In genomic region chr3:48599509-48600285, GRCh38 we compare ENCODE assay signal across 16 cellular contexts. TPM values are rescaled to one million over a fixed set of nuclear protein-coding genes. Genes with fewer than 3 reads are reported as not detected.
A peak's percentile ranks its signal among the peaks of the same experiment; 100 is the strongest.
DNase-seq lines count a peak whose midpoint lies in the region; ATAC-seq and TF ChIP-seq lines count a peak whose summit lies in the region.
"Had no signal": no experiment of that assay in that cellular context is flagged by ENCODE, and none has a peak within 500 bp of the region (broad histone marks: within the 10 kb centered on the region; RNA-seq: fewer than 3 reads in every experiment).

No MANE protein-coding gene starts in this region.

- H4K12ac ChIP-seq in trophoblast cell (ENCODE audit: low read depth, low read length): no peak overlapping the region

- peaks cover 36% of the 10 kb centered on the region for H3K79me1 ChIP-seq in trophoblast cell (ENCODE audit: low read length)

- H3K4me2 ChIP-seq in trophoblast cell (ENCODE audit: low read length): no peak overlapping the region

- H3K9me3 ChIP-seq in esophagus squamous epithelium (no peaks in the 10 kb centered on the region), trophoblast cell (ENCODE audit: insufficient read depth, low read depth, low read length) (no peaks in the 10 kb centered on the region), vagina (no peaks in the 10 kb centered on the region)

- no peak overlapping the region for H3K4me3 ChIP-seq in esophagus squamous epithelium
- H3K4me3 ChIP-seq in trophoblast cell (ENCODE audit: low read depth, low read length): no peak overlapping the region
- no peak overlapping the region for H3K4me3 ChIP-seq in vagina
- H3K4me3 ChIP-seq: PC-9 had no signal

- ATAC-seq in Right ventricle myocardium inferior: no peak
- ATAC-seq in left cardiac atrium: no peak
- ATAC-seq in GM21825 (IDR thresholded peaks at IDR 0.05; ENCODE audit: unreplicated experiment): no peak
- no peak for ATAC-seq in HG03378 (IDR thresholded peaks at IDR 0.05; ENCODE audit: unreplicated experiment)
- ATAC-seq: activated T-cell treated with anti-CD3 and anti-CD28 coated beads, Interleukin-2, amount 50 U/mL, for 4 hours had no signal

- H2AK5ac ChIP-seq in trophoblast cell (ENCODE audit: low read length): no peak overlapping the region

- H2BK5ac ChIP-seq in trophoblast cell (ENCODE audit: low read depth, low read length, poor library complexity): peak overlapping the region; percentile 32

- peak overlapping the region; percentile 4 for H3K14ac ChIP-seq in trophoblast cell (ENCODE audit: low read length)

- peak overlapping the region; percentile 78 for H4K91ac ChIP-seq in trophoblast cell (ENCODE audit: low read depth, low read length)

- DNase-seq in Right ventricle myocardium inferior (ENCODE audit: missing footprints) (peak; percentile 53), left cardiac atrium (no peak), esophagus squamous epithelium (lab: John Stamatoyannopoulos, UW) (no peak), trophoblast cell (no peak), vagina (ENCODE audit: extremely low spot score in 2 of 2) (no peak), SHP77 (lab: John Stamatoyannopoulos, UW) (no peak)
- DNase-seq: activated CD4-positive, alpha-beta T cell treated with anti-CD3 and anti-CD28 coated beads, Interleukin-2, amount 10 ng/mL, durations not matched to agents 7 days and 5 days; activated T-cell treated with anti-CD3 and anti-CD28 coated beads, Interleukin-2, amount 50 U/mL, for 4 hours; NCI-H187 treated with DMSO at 0.1 percent for 48 hours; NCI-H526 had no signal

- H3K27ac ChIP-seq in esophagus squamous epithelium (peak overlapping the region; percentile 82 to 90 (median 89)), trophoblast cell (ENCODE audit: low read depth, low read length) (peak overlapping the region; percentile 91), vagina (peak overlapping the region; percentile 94)

- H4K8ac ChIP-seq in trophoblast cell (ENCODE audit: low read depth, low read length): no peak overlapping the region

- H2BK120ac ChIP-seq in trophoblast cell (ENCODE audit: insufficient read depth, low read length, poor library complexity): peak overlapping the region; percentile 50

- no peak overlapping the region for H2BK12ac ChIP-seq in trophoblast cell (ENCODE audit: low read length)

- no peak overlapping the region for H2AFZ ChIP-seq in trophoblast cell (ENCODE audit: insufficient read depth, low read length, poor library complexity)
- H2AFZ ChIP-seq: PC-9 had no signal

- H3K36me3 ChIP-seq in esophagus squamous epithelium: peaks cover 40 to 68% (median 51%) of the 10 kb centered on the region in 3 donors
- peaks cover 67 to 72% of the 10 kb centered on the region in 2 experiments for H3K36me3 ChIP-seq in trophoblast cell (ENCODE audit: control insufficient read depth in 1 of 2, insufficient read depth in 2 of 2, low read length in 2 of 2)
- H3K36me3 ChIP-seq in vagina: peaks cover 0 to 58% of the 10 kb centered on the region in 2 donors

- no peak for TF ChIP-seq CTCF in esophagus squamous epithelium (IDR thresholded peaks at IDR 0.05)
- no peak for TF ChIP-seq CTCF in vagina (IDR thresholded peaks at IDR 0.05)

- peaks cover 46 to 78% (median 54%) of the 10 kb centered on the region in 3 donors for H3K4me1 ChIP-seq in esophagus squamous epithelium
- H3K4me1 ChIP-seq in trophoblast cell (ENCODE audit: control insufficient read depth in 1 of 2, insufficient read depth in 2 of 2, low read length in 2 of 2): peaks cover 47 to 49% of the 10 kb centered on the region in 2 experiments
- H3K4me1 ChIP-seq in vagina: peaks cover 66% of the 10 kb centered on the region

- peaks cover 14% of the 10 kb centered on the region for H3K79me2 ChIP-seq in trophoblast cell (ENCODE audit: control insufficient read depth, insufficient read depth, low read length, poor library complexity)

- no peak overlapping the region for H3K18ac ChIP-seq in trophoblast cell (ENCODE audit: low read length)

- 79 to 81% methylated on average over 9 to 10 of the region's 12 CpGs for WGBS in esophagus squamous epithelium, 2 donors
- no CpG with 5 or more reads among the region's 12 CpGs for WGBS in trophoblast cell (ENCODE audit: extremely low coverage, insufficient coverage, insufficient read length)

- TF ChIP-seq POLR2A in esophagus squamous epithelium (IDR thresholded peaks at IDR 0.05) (no peak), vagina (IDR thresholded peaks at IDR 0.05) (no peak)

- intact Hi-C loops in Right ventricle myocardium inferior (cut with DNase I) (loop anchor here (2.0 kb wide), 1 partner anchor 41 kb away; no protein-coding TSS in a partner anchor), left cardiac atrium (cut with DNase I) (no loop called here), esophagus squamous epithelium (cut with DNase I) (no loop called here), vagina (cut with DNase I) (loop anchor here (2.0 kb wide), 1 partner anchor 35 kb away; no protein-coding TSS in a partner anchor)

- H3K4ac ChIP-seq in trophoblast cell (ENCODE audit: low read depth, low read length): no peak overlapping the region

- no peak overlapping the region for H3K9ac ChIP-seq in trophoblast cell (ENCODE audit: low read length)

- H3K23ac ChIP-seq in trophoblast cell (ENCODE audit: low read length): no peak overlapping the region

- peaks cover 0 to 10% (median 0%) of the 10 kb centered on the region in 4 donors for H3K27me3 ChIP-seq in esophagus squamous epithelium
- no peaks in the 10 kb centered on the region for H3K27me3 ChIP-seq in trophoblast cell (ENCODE audit: insufficient read depth, low read length)
- no peaks in the 10 kb centered on the region for H3K27me3 ChIP-seq in vagina

RNA-seq across cellular contexts. Expression of gene COL7A1, which starts 4.6 kb away (rescaled TPM):
- 14.9 TPM for total RNA-seq in Right ventricle myocardium inferior
- total RNA-seq in left cardiac atrium: 1 to 10 TPM; 5.2 to 5.5 TPM
- total RNA-seq in esophagus squamous epithelium: 100 to 1,000 TPM in 1 of 4 donors, 10 to 100 TPM in 3; 52.8 to 125 (median 69.0) TPM
- 23.1 and 26.0 TPM in 2 replicates for polyA plus RNA-seq in trophoblast cell (2013)
- total RNA-seq in vagina: 148 TPM

RNA-seq across cellular contexts. Expression of gene UQCRC1, which starts 9.7 kb away (rescaled TPM):
- total RNA-seq in Right ventricle myocardium inferior (1,186 TPM), left cardiac atrium (100 to 1,000 TPM; 583 to 651 TPM), esophagus squamous epithelium (100 to 1,000 TPM; 213 to 471 (median 356) TPM), vagina (190 TPM)
- 164 and 166 TPM in 2 replicates for polyA plus RNA-seq in trophoblast cell (2013)

RNA-seq across cellular contexts. Expression of gene TMEM89, which starts 21.9 kb away (rescaled TPM):
- total RNA-seq in Right ventricle myocardium inferior (not detected), left cardiac atrium (not detected), esophagus squamous epithelium (not detected), vagina (not detected)
- not detected in 2 replicates for polyA plus RNA-seq in trophoblast cell (2013)
- total RNA-seq: A172; activated T-cell treated with anti-CD3 and anti-CD28 coated beads, Interleukin-2, amount 50 U/mL, for 4 hours; G401; liver; PC-9 had no signal
- polyA plus RNA-seq: liver had no signal

RNA-seq across cellular contexts. Expression of gene SLC26A6, which starts 35.6 kb away (rescaled TPM):
- total RNA-seq in Right ventricle myocardium inferior (14.1 TPM), left cardiac atrium (10 to 100 TPM; 11.2 to 14.6 TPM), esophagus squamous epithelium (1 to 10 TPM; 7.7 to 9.4 (median 9.0) TPM), vagina (35.1 TPM)
- polyA plus RNA-seq in trophoblast cell (2013): 27.3 and 27.9 TPM in 2 replicates

RNA-seq across cellular contexts. Expression of gene UCN2, which starts 36.1 kb away (rescaled TPM):
- total RNA-seq in Right ventricle myocardium inferior (not detected), left cardiac atrium (not detected), esophagus squamous epithelium (1 to 10 TPM; 2.6 to 5.3 (median 3.4) TPM), vagina (5.2 TPM)
- 1.4 and 1.7 TPM in 2 replicates for polyA plus RNA-seq in trophoblast cell (2013)
- total RNA-seq: activated CD4-positive, alpha-beta T cell treated with anti-CD3 and anti-CD28 coated beads, Interleukin-2, amount 10 ng/mL, durations not matched to agents 7 days and 5 days; G401 had no signal
- polyA plus RNA-seq: liver had no signal

Comparison
In these comparisons a context has a peak if more than half of its experiments do, and no peak if none do; other contexts are left out.
1. intact Hi-C loops: an anchor here in Right ventricle myocardium inferior (2.0 kb wide) and vagina (2.0 kb wide); none called in left cardiac atrium and esophagus squamous epithelium.